Comparison of ENCODE assay signal across 1 cellular context in the genomic region with DNA sequence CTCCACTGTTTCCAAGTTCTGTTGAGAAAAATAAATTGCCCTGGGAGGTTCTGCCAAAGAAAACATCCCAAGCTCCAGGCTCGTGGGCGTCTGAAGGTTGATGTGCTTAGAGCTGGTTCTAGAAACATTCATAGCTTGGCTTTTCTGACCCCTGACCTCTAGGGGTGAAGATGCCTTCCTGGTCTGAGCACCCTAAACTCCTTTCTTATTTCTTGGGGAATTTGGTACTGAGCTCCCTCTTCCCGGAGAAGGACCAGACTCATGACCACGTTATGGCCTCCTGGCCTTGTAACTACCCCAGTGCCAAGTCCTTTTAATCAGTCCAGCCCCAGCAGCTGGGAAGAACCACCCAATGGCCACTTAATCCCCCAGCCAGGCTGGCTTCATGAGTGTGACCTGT.
TF ChIP-seq lines count a peak whose summit lies in the region.

No MANE protein-coding gene starts in this region.

TF ChIP-seq in GM23338, 12 proteins besides CTCF, POLR2A, EP300 and RAD21 (continued from another document):
- TF ChIP-seq, protein P1, sequence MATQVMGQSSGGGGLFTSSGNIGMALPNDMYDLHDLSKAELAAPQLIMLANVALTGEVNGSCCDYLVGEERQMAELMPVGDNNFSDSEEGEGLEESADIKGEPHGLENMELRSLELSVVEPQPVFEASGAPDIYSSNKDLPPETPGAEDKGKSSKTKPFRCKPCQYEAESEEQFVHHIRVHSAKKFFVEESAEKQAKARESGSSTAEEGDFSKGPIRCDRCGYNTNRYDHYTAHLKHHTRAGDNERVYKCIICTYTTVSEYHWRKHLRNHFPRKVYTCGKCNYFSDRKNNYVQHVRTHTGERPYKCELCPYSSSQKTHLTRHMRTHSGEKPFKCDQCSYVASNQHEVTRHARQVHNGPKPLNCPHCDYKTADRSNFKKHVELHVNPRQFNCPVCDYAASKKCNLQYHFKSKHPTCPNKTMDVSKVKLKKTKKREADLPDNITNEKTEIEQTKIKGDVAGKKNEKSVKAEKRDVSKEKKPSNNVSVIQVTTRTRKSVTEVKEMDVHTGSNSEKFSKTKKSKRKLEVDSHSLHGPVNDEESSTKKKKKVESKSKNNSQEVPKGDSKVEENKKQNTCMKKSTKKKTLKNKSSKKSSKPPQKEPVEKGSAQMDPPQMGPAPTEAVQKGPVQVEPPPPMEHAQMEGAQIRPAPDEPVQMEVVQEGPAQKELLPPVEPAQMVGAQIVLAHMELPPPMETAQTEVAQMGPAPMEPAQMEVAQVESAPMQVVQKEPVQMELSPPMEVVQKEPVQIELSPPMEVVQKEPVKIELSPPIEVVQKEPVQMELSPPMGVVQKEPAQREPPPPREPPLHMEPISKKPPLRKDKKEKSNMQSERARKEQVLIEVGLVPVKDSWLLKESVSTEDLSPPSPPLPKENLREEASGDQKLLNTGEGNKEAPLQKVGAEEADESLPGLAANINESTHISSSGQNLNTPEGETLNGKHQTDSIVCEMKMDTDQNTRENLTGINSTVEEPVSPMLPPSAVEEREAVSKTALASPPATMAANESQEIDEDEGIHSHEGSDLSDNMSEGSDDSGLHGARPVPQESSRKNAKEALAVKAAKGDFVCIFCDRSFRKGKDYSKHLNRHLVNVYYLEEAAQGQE (IDR thresholded peaks at IDR 0.05; ENCODE audit: unreplicated experiment), result no peak
- no peak for TF ChIP-seq EZH2phosphoT487 (IDR thresholded peaks at IDR 0.05; ENCODE audit: unreplicated experiment)
- TF ChIP-seq CREB1 (CRISPR knock-in tag; IDR thresholded peaks at IDR 0.05; ENCODE audit: low read depth), result no peak
- TF ChIP-seq, protein P2, sequence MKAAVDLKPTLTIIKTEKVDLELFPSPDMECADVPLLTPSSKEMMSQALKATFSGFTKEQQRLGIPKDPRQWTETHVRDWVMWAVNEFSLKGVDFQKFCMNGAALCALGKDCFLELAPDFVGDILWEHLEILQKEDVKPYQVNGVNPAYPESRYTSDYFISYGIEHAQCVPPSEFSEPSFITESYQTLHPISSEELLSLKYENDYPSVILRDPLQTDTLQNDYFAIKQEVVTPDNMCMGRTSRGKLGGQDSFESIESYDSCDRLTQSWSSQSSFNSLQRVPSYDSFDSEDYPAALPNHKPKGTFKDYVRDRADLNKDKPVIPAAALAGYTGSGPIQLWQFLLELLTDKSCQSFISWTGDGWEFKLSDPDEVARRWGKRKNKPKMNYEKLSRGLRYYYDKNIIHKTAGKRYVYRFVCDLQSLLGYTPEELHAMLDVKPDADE (IDR thresholded peaks at IDR 0.05), result no peak
TF ChIP-seq in GM23338: peak in this region for 0.
